22 cellular contexts compared by ENCODE assay signal in genomic region chr10:49292565-49293207, GRCh38. TPM values are rescaled to one million over a fixed set of nuclear protein-coding genes. Genes with fewer than 3 reads are reported as not detected.
"Had no signal": no experiment of that assay in that cellular context is flagged by ENCODE, and none has a peak within 500 bp of the region (broad histone marks: within the 10 kb centered on the region; RNA-seq: fewer than 3 reads in every experiment).

No MANE protein-coding gene starts in this region.

- ATAC-seq: activated CD4-positive, CD25-positive, alpha-beta regulatory T cell treated with anti-CD3 and anti-CD28 coated beads, Interleukin-2, amount 50 U/mL, for 24 hours; activated CD8-positive, alpha-beta T cell treated with anti-CD3 and anti-CD28 coated beads for 36 hours; activated T-cell treated with anti-CD3 and anti-CD28 coated beads, Interleukin-2, amount 50 U/mL, for 72 hours; T-helper 17 cell had no signal

- H3K36me3 ChIP-seq: brain microvascular endothelial cell, cardiac muscle cell had no signal

- H3K27ac Mint-ChIP-seq: activated CD8-positive, alpha-beta T cell treated with anti-CD3 and anti-CD28 coated beads for 36 hours; activated naive CD4-positive, alpha-beta T cell treated with anti-CD3 and anti-CD28 coated beads, Interleukin-2, amount 10 ng/mL, durations not matched to agents 7 days and 5 days; activated naive CD8-positive, alpha-beta T cell treated with anti-CD3 and anti-CD28 coated beads for 36 hours; activated T-cell treated with anti-CD3 and anti-CD28 coated beads, Interleukin-2, amount 50 U/mL, for 72 hours; activated T-helper 2 cell treated with anti-CD3 and anti-CD28 coated beads, Interferon-gamma antibody, Interleukin-2, Interleukin-4, amounts not matched to agents 10 μg/mL and 5 μg/mL and 100 μg/mL, durations not matched to agents 14 hours and 24 hours and 36 hours; T-helper 17 cell had no signal

- H3K27ac ChIP-seq: brain microvascular endothelial cell, cardiac muscle cell, PC-9 had no signal

- H3K36me3 Mint-ChIP-seq: activated naive CD4-positive, alpha-beta T cell treated with anti-CD3 and anti-CD28 coated beads, Interleukin-2, amount 10 ng/mL, durations not matched to agents 7 days and 5 days; activated naive CD8-positive, alpha-beta T cell treated with anti-CD3 and anti-CD28 coated beads for 36 hours had no signal

- H3K4me2 ChIP-seq: PC-9 had no signal

- H3K9me3 Mint-ChIP-seq: activated CD8-positive, alpha-beta T cell treated with anti-CD3 and anti-CD28 coated beads for 36 hours; activated naive CD4-positive, alpha-beta T cell treated with anti-CD3 and anti-CD28 coated beads, Interleukin-2, amount 10 ng/mL, durations not matched to agents 7 days and 5 days; activated naive CD8-positive, alpha-beta T cell treated with anti-CD3 and anti-CD28 coated beads for 36 hours; activated T-cell treated with anti-CD3 and anti-CD28 coated beads, Interleukin-2, amount 50 U/mL, for 72 hours; activated T-helper 2 cell treated with anti-CD3 and anti-CD28 coated beads, Interferon-gamma antibody, Interleukin-2, Interleukin-4, amounts not matched to agents 10 μg/mL and 5 μg/mL and 100 μg/mL, durations not matched to agents 14 hours and 24 hours and 36 hours had no signal

- DNase-seq: activated CD4-positive, alpha-beta T cell treated with anti-CD3 and anti-CD28 coated beads for 4 hours; activated CD8-positive, alpha-beta memory T cell treated with anti-CD3 and anti-CD28 coated beads, Interleukin-2, amount 50 U/mL, for 4 hours; activated CD8-positive, alpha-beta T cell treated with anti-CD3 and anti-CD28 coated beads for 36 hours; activated gamma-delta T cell treated with Interleukin-2 at 50 U/mL for 16 hours; activated naive CD4-positive, alpha-beta T cell treated with anti-CD3 and anti-CD28 coated beads, Interleukin-2, amount 10 ng/mL, durations not matched to agents 7 days and 5 days; activated naive CD8-positive, alpha-beta T cell treated with anti-CD3 and anti-CD28 coated beads for 36 hours; activated T-cell treated with anti-CD3 and anti-CD28 coated beads, Interleukin-2, amount 50 U/mL, for 72 hours; brain microvascular endothelial cell; NCI-H1105 treated with DMSO at 0.1 percent for 48 hours; NCI-H1436 treated with DMSO at 0.1 percent for 48 hours; NCI-H187 treated with DMSO at 0.1 percent for 48 hours; NCI-H2081 treated with DMSO at 0.1 percent for 48 hours; PC-9; SIG-M5; T-helper 17 cell; T-helper 9 cell had no signal

- H3K27me3 Mint-ChIP-seq: activated naive CD8-positive, alpha-beta T cell treated with anti-CD3 and anti-CD28 coated beads for 36 hours had no signal

- H3K4me3 ChIP-seq: cardiac muscle cell, PC-9 had no signal

- H3K27me3 ChIP-seq: cardiac muscle cell had no signal

- H3K4me3 Mint-ChIP-seq: activated CD8-positive, alpha-beta T cell treated with anti-CD3 and anti-CD28 coated beads for 36 hours; activated naive CD4-positive, alpha-beta T cell treated with anti-CD3 and anti-CD28 coated beads, Interleukin-2, amount 10 ng/mL, durations not matched to agents 7 days and 5 days; activated naive CD8-positive, alpha-beta T cell treated with anti-CD3 and anti-CD28 coated beads for 36 hours; activated T-cell treated with anti-CD3 and anti-CD28 coated beads, Interleukin-2, amount 50 U/mL, for 72 hours; T-helper 17 cell had no signal

- H3K4me1 Mint-ChIP-seq: activated naive CD8-positive, alpha-beta T cell treated with anti-CD3 and anti-CD28 coated beads for 36 hours had no signal

- H2AFZ ChIP-seq: PC-9 had no signal

RNA-seq across cellular contexts. Expression of gene C10orf71, which starts 6.3 kb away (rescaled TPM):
- total RNA-seq: activated CD8-positive, alpha-beta T cell treated with anti-CD3 and anti-CD28 coated beads for 36 hours; activated naive CD8-positive, alpha-beta T cell treated with anti-CD3 and anti-CD28 coated beads for 36 hours; activated T-cell treated with anti-CD3 and anti-CD28 coated beads, Interleukin-2, amount 50 U/mL, for 72 hours; activated T-helper 2 cell treated with anti-CD3 and anti-CD28 coated beads, Interferon-gamma antibody, Interleukin-2, Interleukin-4, amounts not matched to agents 10 μg/mL and 5 μg/mL and 100 μg/mL, durations not matched to agents 14 hours and 24 hours and 36 hours; cerebellum; NCI-H460; PC-9; RPMI7951; T-helper 17 cell had no signal
